In genomic region chr14:53956427-53957201, GRCh38 we compare ENCODE assay signal across 1 cellular context.
A peak's percentile ranks its signal among the peaks of the same experiment; 100 is the strongest.
TF ChIP-seq lines count a peak whose summit lies in the region.

TSS of gene BMP4 (minus strand) at chr14:53956825. CDS start at chr14:53952222, 4,603 bp downstream.

TF ChIP-seq in HepG2, 621 proteins besides CTCF, POLR2A, EP300 and RAD21 (continued from another document and continues in another):
- TF ChIP-seq GLMP (CRISPR knock-in tag; IDR thresholded peaks at IDR 0.05; ENCODE audit: borderline replicate concordance): no peak
- peak; percentile 48; the same call in 1 of the 2 replicates for TF ChIP-seq ZNF788 (CRISPR knock-in tag; IDR thresholded peaks at IDR 0.05; ENCODE audit: borderline replicate concordance)
- 0 out of 2 replicates have a peak, but pooled peaks have one; percentile 49 for TF ChIP-seq ZNF367 (CRISPR knock-in tag; IDR thresholded peaks at IDR 0.05; ENCODE audit: borderline replicate concordance)
- TF ChIP-seq ZNF605 (CRISPR knock-in tag; IDR thresholded peaks at IDR 0.05): peak; percentile 91
- no peak for TF ChIP-seq ARNT (IDR thresholded peaks at IDR 0.05)
- no peak for TF ChIP-seq MIXL1 (CRISPR knock-in tag; IDR thresholded peaks at IDR 0.05)
- 0 out of 2 replicates have a peak, but pooled peaks have one; percentile 50 for TF ChIP-seq ZBTB38 (CRISPR knock-in tag; IDR thresholded peaks at IDR 0.05)
- no peak for TF ChIP-seq GZF1 (CRISPR knock-in tag; IDR thresholded peaks at IDR 0.05)
- TF ChIP-seq KDM2A (CRISPR knock-in tag; IDR thresholded peaks at IDR 0.05; ENCODE audit: borderline replicate concordance, low read depth): peak; percentile 78
- no peak for TF ChIP-seq ZNF382 (CRISPR knock-in tag; IDR thresholded peaks at IDR 0.05; ENCODE audit: borderline replicate concordance)
- TF ChIP-seq HMGXB3 (CRISPR knock-in tag; IDR thresholded peaks at IDR 0.05; ENCODE audit: borderline replicate concordance): 0 out of 2 replicates have a peak, but pooled peaks have one; percentile 23
- peak; percentile 39; the same call in 1 of the 2 replicates for TF ChIP-seq KDM1A (CRISPR knock-in tag; IDR thresholded peaks at IDR 0.05)
- 0 out of 2 replicates have a peak, but pooled peaks have one; percentile 55 for TF ChIP-seq MTERF4 (CRISPR knock-in tag; IDR thresholded peaks at IDR 0.05)
- TF ChIP-seq XRCC5 (optimal IDR thresholded peaks at IDR 0.05; ENCODE audit: low read length): no peak
- TF ChIP-seq CHCHD3 (CRISPR knock-in tag; IDR thresholded peaks at IDR 0.05): peak; percentile 84
- TF ChIP-seq FOSL2 (CRISPR knock-in tag; IDR thresholded peaks at IDR 0.05): peak; percentile 37; the same call in 1 of the 2 replicates
- TF ChIP-seq ZNF672 (CRISPR knock-in tag; IDR thresholded peaks at IDR 0.05): 0 out of 2 replicates have a peak, but pooled peaks have one; percentile 19
- TF ChIP-seq SALL2 (CRISPR knock-in tag; IDR thresholded peaks at IDR 0.05): peak; percentile 84
- peak; percentile 88 for TF ChIP-seq UBTF (CRISPR knock-in tag; IDR thresholded peaks at IDR 0.05)
- TF ChIP-seq NRL (CRISPR knock-in tag; IDR thresholded peaks at IDR 0.05; ENCODE audit: borderline replicate concordance): peak; percentile 29; the same call in 1 of the 2 replicates
- TF ChIP-seq SATB2 (CRISPR knock-in tag; IDR thresholded peaks at IDR 0.05): peak; percentile 87; the same call in 1 of the 2 replicates
- peak; percentile 75; the same call in 1 of the 2 replicates for TF ChIP-seq PLSCR1 (CRISPR knock-in tag; IDR thresholded peaks at IDR 0.05; ENCODE audit: borderline replicate concordance)
- TF ChIP-seq ZNF234 (CRISPR knock-in tag; conservative IDR thresholded peaks at IDR 0.05): no peak
- TF ChIP-seq DMTF1 (CRISPR knock-in tag; IDR thresholded peaks at IDR 0.05): no peak
- TF ChIP-seq STAT5B (CRISPR knock-in tag; IDR thresholded peaks at IDR 0.05): no peak
- no peak for TF ChIP-seq CBFB (CRISPR knock-in tag; IDR thresholded peaks at IDR 0.05)
- peak; percentile 39 for TF ChIP-seq ASH2L (IDR thresholded peaks at IDR 0.05; ENCODE audit: insufficient read length, low read depth, low read length)
- TF ChIP-seq TAF15 (IDR thresholded peaks at IDR 0.05; ENCODE audit: low read depth, low read length, poor library complexity, severe bottlenecking): no peak
- TF ChIP-seq BRCA1 (CRISPR knock-in tag; IDR thresholded peaks at IDR 0.05): peak; percentile 51; the same call in 1 of the 2 replicates
- TF ChIP-seq NFATC3 (CRISPR knock-in tag; IDR thresholded peaks at IDR 0.05): no peak
- peak; percentile 47; the same call in 1 of the 2 replicates for TF ChIP-seq CSRNP2 (CRISPR knock-in tag; conservative IDR thresholded peaks at IDR 0.05; ENCODE audit: low read depth)
- no peak for TF ChIP-seq PLRG1 (conservative IDR thresholded peaks at IDR 0.05)
- no peak for TF ChIP-seq ZNF569 (CRISPR knock-in tag; IDR thresholded peaks at IDR 0.05; ENCODE audit: borderline replicate concordance)
- peak; percentile 82; the same call in 1 of the 2 replicates for TF ChIP-seq SMAD9 (CRISPR knock-in tag; IDR thresholded peaks at IDR 0.05)
- no peak for TF ChIP-seq ZBTB33 (CRISPR knock-in tag; IDR thresholded peaks at IDR 0.05)
- no peak for TF ChIP-seq CENPBD1 (CRISPR knock-in tag; IDR thresholded peaks at IDR 0.05; ENCODE audit: borderline replicate concordance, low read depth)
- TF ChIP-seq NFKB2 (CRISPR knock-in tag; IDR thresholded peaks at IDR 0.05; ENCODE audit: borderline replicate concordance): peak; percentile 93; the same call in 1 of the 2 replicates
- TF ChIP-seq ZNF691 (CRISPR knock-in tag; IDR thresholded peaks at IDR 0.05; ENCODE audit: borderline replicate concordance, low read depth): no peak
- peak; percentile 97 for TF ChIP-seq ZNF777 (CRISPR knock-in tag; IDR thresholded peaks at IDR 0.05)
- TF ChIP-seq NCOA1 (CRISPR knock-in tag; IDR thresholded peaks at IDR 0.05): no peak
- TF ChIP-seq THAP9 (CRISPR knock-in tag; IDR thresholded peaks at IDR 0.05; ENCODE audit: borderline replicate concordance): peak; percentile 65; the same call in 1 of the 2 replicates
